In the genomic region with DNA sequence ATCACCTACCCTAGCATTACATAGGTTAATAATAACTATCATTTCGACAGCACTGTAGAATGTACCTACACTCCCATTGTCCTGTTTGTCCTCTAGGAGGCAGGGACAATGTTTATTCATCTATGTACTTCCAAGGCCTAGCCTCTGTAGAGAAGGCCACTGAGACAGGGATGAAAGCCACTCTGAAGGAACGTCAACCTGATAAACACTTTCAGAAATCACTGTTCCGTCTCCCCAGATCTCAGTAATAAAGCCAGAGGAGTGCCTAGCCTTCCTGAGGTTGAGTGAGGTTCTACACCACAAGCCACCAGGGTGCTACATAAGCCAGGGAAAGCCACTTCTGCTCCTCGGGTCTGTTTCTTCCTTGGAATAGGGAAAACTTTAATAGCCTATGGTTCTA, we compare ENCODE assay signal across 1 cellular context.
TF ChIP-seq lines count a peak whose summit lies in the region.

No MANE protein-coding gene starts in this region.

TF ChIP-seq in IMR-90, 13 proteins besides CTCF, POLR2A, EP300 and RAD21 (continued from another document):
- TF ChIP-seq, protein P1, sequence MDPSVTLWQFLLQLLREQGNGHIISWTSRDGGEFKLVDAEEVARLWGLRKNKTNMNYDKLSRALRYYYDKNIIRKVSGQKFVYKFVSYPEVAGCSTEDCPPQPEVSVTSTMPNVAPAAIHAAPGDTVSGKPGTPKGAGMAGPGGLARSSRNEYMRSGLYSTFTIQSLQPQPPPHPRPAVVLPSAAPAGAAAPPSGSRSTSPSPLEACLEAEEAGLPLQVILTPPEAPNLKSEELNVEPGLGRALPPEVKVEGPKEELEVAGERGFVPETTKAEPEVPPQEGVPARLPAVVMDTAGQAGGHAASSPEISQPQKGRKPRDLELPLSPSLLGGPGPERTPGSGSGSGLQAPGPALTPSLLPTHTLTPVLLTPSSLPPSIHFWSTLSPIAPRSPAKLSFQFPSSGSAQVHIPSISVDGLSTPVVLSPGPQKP (IDR thresholded peaks at IDR 0.05; ENCODE audit: borderline replicate concordance, low read depth, low read length): no peak
- TF ChIP-seq MAZ (IDR thresholded peaks at IDR 0.05; ENCODE audit: borderline replicate concordance, low read depth, low read length) (no peak), BHLHE40 (IDR thresholded peaks at IDR 0.05; ENCODE audit: low read depth, low read length) (no peak), RFX5 (IDR thresholded peaks at IDR 0.05; ENCODE audit: low read depth, low read length) (no peak), MXI1 (IDR thresholded peaks at IDR 0.05; ENCODE audit: borderline replicate concordance, low read depth, low read length) (no peak)
